11 cellular contexts compared by ENCODE assay signal in the genomic region with DNA sequence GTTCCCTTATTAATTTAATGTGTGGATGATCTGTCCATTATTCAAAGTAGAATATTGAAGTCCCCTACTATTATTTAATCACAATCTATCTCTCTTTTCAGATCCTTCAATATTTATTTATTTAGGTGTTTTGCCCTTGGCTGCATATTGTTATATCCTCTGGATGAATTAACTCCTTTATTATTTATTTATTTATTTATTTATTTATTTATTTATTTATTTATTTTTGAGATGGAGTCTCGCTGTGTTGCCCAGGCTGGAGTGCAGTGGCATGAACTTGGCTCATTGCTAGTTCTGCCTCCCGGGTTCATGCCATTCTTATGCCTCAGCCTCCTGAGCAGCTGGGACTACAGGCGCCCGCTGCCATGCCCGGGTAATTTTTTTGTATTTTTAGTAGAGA.
"Had no signal": no experiment of that assay in that cellular context is flagged by ENCODE, and none has a peak within 500 bp of the region (broad histone marks: within the 10 kb centered on the region; RNA-seq: fewer than 3 reads in every experiment).

No MANE protein-coding gene starts in this region.

- DNase-seq: GM23248, GOT3, H7, H9, HCEC 1CT, HFFc6 had no signal

- H3K27ac ChIP-seq: GM23248 had no signal

- FAIRE-seq: H1, H54 had no signal

- ATAC-seq: GM23338, HCT116 had no signal

- H3K4me3 ChIP-seq: GM23248, GM23338, HAP-1 had no signal

- H3K4me2 ChIP-seq: GM23338 had no signal

- H3K9ac ChIP-seq: GM23248 had no signal

- H3K36me3 ChIP-seq: HAP-1 had no signal

- H3K9me3 ChIP-seq: HAP-1 had no signal
